11 cellular contexts compared by ENCODE assay signal in genomic region chr10:33143160-33143728, GRCh38.
DNase-seq lines count a peak whose midpoint lies in the region; ATAC-seq, FAIRE-seq and TF ChIP-seq lines count a peak whose summit lies in the region.
"Had no signal": no experiment of that assay in that cellular context is flagged by ENCODE, and none has a peak within 500 bp of the region (broad histone marks: within the 10 kb centered on the region; RNA-seq: fewer than 3 reads in every experiment).

No MANE protein-coding gene starts in this region.

- no peaks in the 10 kb centered on the region for H3K9me3 ChIP-seq in heart left ventricle
- H3K9me3 ChIP-seq: right lobe of liver had no signal

- no peak for TF ChIP-seq CTCF in heart left ventricle (IDR thresholded peaks at IDR 0.05)

- ATAC-seq in heart left ventricle (peak in 2 of 4 donors; percentile 34 to 75), Right ventricle myocardium superior (ENCODE audit: poor library complexity) (no peak), GM18870 (IDR thresholded peaks at IDR 0.05; ENCODE audit: unreplicated experiment) (no peak)

- intact Hi-C loops in heart left ventricle (cut with DNase I), result no loop called here
- intact Hi-C loops in Right ventricle myocardium superior (cut with DNase I), result no loop called here
- intact Hi-C loops in head of caudate nucleus (cut with DNase I), result no loop called here

- H3K27me3 ChIP-seq in heart left ventricle, result no peaks in the 10 kb centered on the region
- H3K27me3 ChIP-seq: cardiac muscle cell, right lobe of liver had no signal

- TF ChIP-seq POLR2A in heart left ventricle (IDR thresholded peaks at IDR 0.05), result no peak

- WGBS in heart left ventricle, 4 donors, result 78 to 92% (median 83%) methylated on average over 5 of the region's 5 CpGs

- DNase-seq in heart left ventricle (no peak), Right ventricle myocardium superior (no peak), head of caudate nucleus (peak in 36 of 42 donors; percentile 14 to 85 (median 46)), urothelium cell line (ENCODE audit: low spot score) (peak; percentile 72), NCI-H1092 treated with DMSO at 0.1 percent for 48 hours (lab: John Stamatoyannopoulos, UW) (no peak), amygdala (lab: John Stamatoyannopoulos, UW) (no peak)
- peak; percentile 75 for DNase-seq in activated CD8-positive, alpha-beta memory T cell treated with anti-CD3 and anti-CD28 coated beads for 24 hours
- DNase-seq: right lobe of liver had no signal

- no peak for FAIRE-seq in urothelium cell line (lab: Jason Lieb, UNC)

- H3K4me1 ChIP-seq in heart left ventricle, result peaks cover 0 to 27% (median 3%) of the 10 kb centered on the region in 12 donors
- H3K4me1 ChIP-seq: right lobe of liver had no signal

- no peak overlapping the region for H3K4me3 ChIP-seq in heart left ventricle
- H3K4me3 ChIP-seq: cardiac muscle cell, right lobe of liver had no signal

- H3K36me3 ChIP-seq in heart left ventricle, result no peaks in the 10 kb centered on the region
- H3K36me3 ChIP-seq: cardiac muscle cell, right lobe of liver had no signal

- H3K27ac ChIP-seq in heart left ventricle, result peak overlapping the region in 10 of 12 donors; percentile 6 to 87 (median 60)
- H3K27ac ChIP-seq: C4-2B, cardiac muscle cell, right lobe of liver had no signal

Comparison
In these comparisons a context has a peak if more than half of its experiments do, and no peak if none do; other contexts are left out.
1. DNase-seq: peak in activated CD8-positive, alpha-beta memory T cell treated with anti-CD3 and anti-CD28 coated beads for 24 hours (single experiment), head of caudate nucleus (36 of 42) and urothelium cell line (single experiment); none in heart left ventricle (0 of 5), Right ventricle myocardium superior (single experiment), NCI-H1092 treated with DMSO at 0.1 percent for 48 hours (single experiment) and amygdala (0 of 56).